In the genomic region with DNA sequence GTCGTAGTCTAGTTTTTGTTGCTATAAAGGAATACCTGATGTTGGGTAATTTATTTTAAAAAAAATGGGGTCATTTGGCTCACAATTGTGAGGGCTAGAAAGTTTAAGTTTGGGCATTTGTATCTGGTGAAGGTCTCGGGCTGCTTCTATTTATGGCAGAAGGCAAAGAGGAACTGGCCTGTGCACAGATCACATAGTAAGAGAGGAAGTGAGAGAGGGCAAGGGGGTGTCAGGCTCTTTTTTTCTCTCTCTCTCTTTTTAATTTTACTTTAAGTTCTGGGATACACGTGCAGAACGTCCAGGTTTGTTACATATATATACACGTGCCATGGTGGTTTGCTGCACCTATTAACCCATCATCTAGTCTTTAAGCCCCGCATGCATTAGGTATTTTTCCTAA, we compare ENCODE assay signal across 12 cellular contexts.
A peak's percentile ranks its signal among the peaks of the same experiment; 100 is the strongest.
DNase-seq lines count a peak whose midpoint lies in the region; ATAC-seq and TF ChIP-seq lines count a peak whose summit lies in the region.
"Had no signal": no experiment of that assay in that cellular context is flagged by ENCODE, and none has a peak within 500 bp of the region (broad histone marks: within the 10 kb centered on the region; RNA-seq: fewer than 3 reads in every experiment).

No MANE protein-coding gene starts in this region.

- no peaks in the 10 kb centered on the region for H3K9me3 ChIP-seq in ascending aorta
- H3K9me3 ChIP-seq: esophagus muscularis mucosa had no signal

- no peaks in the 10 kb centered on the region for H3K4me1 ChIP-seq in ascending aorta
- H3K4me1 ChIP-seq: esophagus muscularis mucosa had no signal

- DNase-seq in Jurkat, Clone E6-1 (ENCODE audit: low read depth, low spot score) = peak; percentile 11
- peak in 1 of 2 donors; percentile 53 for DNase-seq in memory B cell (ENCODE audit: low spot score in 2 of 2)
- no peak for DNase-seq in NCI-H2081 (lab: John Stamatoyannopoulos, UW)
- no peak for DNase-seq in dermis blood vessel endothelial cell
- DNase-seq in NCI-H748 treated with DMSO at 0.1 percent for 48 hours (lab: John Stamatoyannopoulos, UW) = no peak
- no peak for DNase-seq in ascending aorta (ENCODE audit: low spot score in 2 of 2)
- DNase-seq: NCI-H446 treated with DMSO at 0.1 percent for 48 hours had no signal

- H3K27me3 Mint-ChIP-seq in memory B cell = no peaks in the 10 kb centered on the region

- H3K27ac Mint-ChIP-seq in memory B cell = peak overlapping the region; percentile 8
- H3K27ac Mint-ChIP-seq: stimulated activated naive CD8-positive, alpha-beta T cell treated with anti-CD3 and anti-CD28 coated beads, Interleukin-15, Interleukin-2, amounts not matched to agents 100 ng/mL and 50 ng/mL, for 24 hours had no signal

- no peaks in the 10 kb centered on the region for H3K36me3 ChIP-seq in ascending aorta
- H3K36me3 ChIP-seq: esophagus muscularis mucosa had no signal

- peak overlapping the region; percentile 12 for H3K4me3 Mint-ChIP-seq in memory B cell
- H3K4me3 Mint-ChIP-seq: stimulated activated naive CD8-positive, alpha-beta T cell treated with anti-CD3 and anti-CD28 coated beads, Interleukin-15, Interleukin-2, amounts not matched to agents 100 ng/mL and 50 ng/mL, for 24 hours had no signal

- H3K27ac ChIP-seq in ascending aorta = no peak overlapping the region
- H3K27ac ChIP-seq: esophagus muscularis mucosa, VCaP had no signal

- peaks cover 5% of the 10 kb centered on the region for H3K36me3 Mint-ChIP-seq in memory B cell

- intact Hi-C loops in ascending aorta (cut with DNase I) = no loop called here

- TF ChIP-seq CTCF in ascending aorta (IDR thresholded peaks at IDR 0.05) = no peak

- H3K4me3 ChIP-seq in Jurkat, Clone E6-1 (ENCODE audit: low read length) = no peak overlapping the region
- no peak overlapping the region for H3K4me3 ChIP-seq in ascending aorta
- H3K4me3 ChIP-seq: esophagus muscularis mucosa had no signal

- peaks cover 32% of the 10 kb centered on the region for H3K4me1 Mint-ChIP-seq in memory B cell

- no peaks in the 10 kb centered on the region for H3K27me3 ChIP-seq in ascending aorta

- H3K9me3 Mint-ChIP-seq in memory B cell = peaks cover 1% of the 10 kb centered on the region
- H3K9me3 Mint-ChIP-seq: stimulated activated naive CD8-positive, alpha-beta T cell treated with anti-CD3 and anti-CD28 coated beads, Interleukin-15, Interleukin-2, amounts not matched to agents 100 ng/mL and 50 ng/mL, for 24 hours had no signal

- ATAC-seq in GM18867 (IDR thresholded peaks at IDR 0.05; ENCODE audit: unreplicated experiment) (peak; percentile 73), HG02588 (IDR thresholded peaks at IDR 0.05; ENCODE audit: unreplicated experiment) (peak; percentile 68), memory B cell (ENCODE audit: low read depth) (peak; percentile 100)
